1 cellular context compared by ENCODE assay signal in the genomic region with DNA sequence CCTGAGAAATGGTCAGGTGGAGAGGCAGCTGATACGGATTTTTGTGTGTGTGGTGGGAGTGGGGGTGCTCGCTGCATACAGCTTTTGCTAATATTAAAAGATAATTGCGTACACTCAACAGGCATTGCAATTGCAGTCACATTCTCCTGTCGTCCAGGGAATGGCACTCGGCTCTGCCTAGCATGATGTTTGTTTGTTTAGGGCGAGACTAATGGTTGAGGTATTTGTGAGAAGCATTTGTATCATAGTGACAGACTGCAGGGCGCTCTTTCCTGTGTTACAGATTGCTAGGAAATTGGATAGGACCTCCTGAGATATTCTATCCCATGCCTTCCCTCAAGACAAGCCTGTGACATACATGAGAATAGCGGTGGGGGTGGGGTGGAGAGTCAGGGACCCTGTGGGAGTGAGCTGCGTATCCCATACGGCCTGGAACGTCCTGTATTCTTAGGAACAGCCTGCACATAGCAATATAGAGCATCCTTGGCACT.
TF ChIP-seq lines count a peak whose summit lies in the region.

No MANE protein-coding gene starts in this region.

TF ChIP-seq in SK-N-SH, 30 proteins besides CTCF, POLR2A, EP300 and RAD21 (continued from another document):
- TF ChIP-seq, protein P1, sequence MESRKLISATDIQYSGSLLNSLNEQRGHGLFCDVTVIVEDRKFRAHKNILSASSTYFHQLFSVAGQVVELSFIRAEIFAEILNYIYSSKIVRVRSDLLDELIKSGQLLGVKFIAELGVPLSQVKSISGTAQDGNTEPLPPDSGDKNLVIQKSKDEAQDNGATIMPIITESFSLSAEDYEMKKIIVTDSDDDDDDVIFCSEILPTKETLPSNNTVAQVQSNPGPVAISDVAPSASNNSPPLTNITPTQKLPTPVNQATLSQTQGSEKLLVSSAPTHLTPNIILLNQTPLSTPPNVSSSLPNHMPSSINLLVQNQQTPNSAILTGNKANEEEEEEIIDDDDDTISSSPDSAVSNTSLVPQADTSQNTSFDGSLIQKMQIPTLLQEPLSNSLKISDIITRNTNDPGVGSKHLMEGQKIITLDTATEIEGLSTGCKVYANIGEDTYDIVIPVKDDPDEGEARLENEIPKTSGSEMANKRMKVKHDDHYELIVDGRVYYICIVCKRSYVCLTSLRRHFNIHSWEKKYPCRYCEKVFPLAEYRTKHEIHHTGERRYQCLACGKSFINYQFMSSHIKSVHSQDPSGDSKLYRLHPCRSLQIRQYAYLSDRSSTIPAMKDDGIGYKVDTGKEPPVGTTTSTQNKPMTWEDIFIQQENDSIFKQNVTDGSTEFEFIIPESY (IDR thresholded peaks at IDR 0.05; ENCODE audit: borderline replicate concordance, low read depth): no peak
- no peak for TF ChIP-seq FOSL2 (IDR thresholded peaks at IDR 0.05; ENCODE audit: borderline replicate concordance, low read depth)
- TF ChIP-seq, protein P2, sequence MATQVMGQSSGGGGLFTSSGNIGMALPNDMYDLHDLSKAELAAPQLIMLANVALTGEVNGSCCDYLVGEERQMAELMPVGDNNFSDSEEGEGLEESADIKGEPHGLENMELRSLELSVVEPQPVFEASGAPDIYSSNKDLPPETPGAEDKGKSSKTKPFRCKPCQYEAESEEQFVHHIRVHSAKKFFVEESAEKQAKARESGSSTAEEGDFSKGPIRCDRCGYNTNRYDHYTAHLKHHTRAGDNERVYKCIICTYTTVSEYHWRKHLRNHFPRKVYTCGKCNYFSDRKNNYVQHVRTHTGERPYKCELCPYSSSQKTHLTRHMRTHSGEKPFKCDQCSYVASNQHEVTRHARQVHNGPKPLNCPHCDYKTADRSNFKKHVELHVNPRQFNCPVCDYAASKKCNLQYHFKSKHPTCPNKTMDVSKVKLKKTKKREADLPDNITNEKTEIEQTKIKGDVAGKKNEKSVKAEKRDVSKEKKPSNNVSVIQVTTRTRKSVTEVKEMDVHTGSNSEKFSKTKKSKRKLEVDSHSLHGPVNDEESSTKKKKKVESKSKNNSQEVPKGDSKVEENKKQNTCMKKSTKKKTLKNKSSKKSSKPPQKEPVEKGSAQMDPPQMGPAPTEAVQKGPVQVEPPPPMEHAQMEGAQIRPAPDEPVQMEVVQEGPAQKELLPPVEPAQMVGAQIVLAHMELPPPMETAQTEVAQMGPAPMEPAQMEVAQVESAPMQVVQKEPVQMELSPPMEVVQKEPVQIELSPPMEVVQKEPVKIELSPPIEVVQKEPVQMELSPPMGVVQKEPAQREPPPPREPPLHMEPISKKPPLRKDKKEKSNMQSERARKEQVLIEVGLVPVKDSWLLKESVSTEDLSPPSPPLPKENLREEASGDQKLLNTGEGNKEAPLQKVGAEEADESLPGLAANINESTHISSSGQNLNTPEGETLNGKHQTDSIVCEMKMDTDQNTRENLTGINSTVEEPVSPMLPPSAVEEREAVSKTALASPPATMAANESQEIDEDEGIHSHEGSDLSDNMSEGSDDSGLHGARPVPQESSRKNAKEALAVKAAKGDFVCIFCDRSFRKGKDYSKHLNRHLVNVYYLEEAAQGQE (IDR thresholded peaks at IDR 0.05; ENCODE audit: low read depth, low read length): no peak
- no peak for TF ChIP-seq TCF12 (IDR thresholded peaks at IDR 0.05)
- TF ChIP-seq, protein P3, sequence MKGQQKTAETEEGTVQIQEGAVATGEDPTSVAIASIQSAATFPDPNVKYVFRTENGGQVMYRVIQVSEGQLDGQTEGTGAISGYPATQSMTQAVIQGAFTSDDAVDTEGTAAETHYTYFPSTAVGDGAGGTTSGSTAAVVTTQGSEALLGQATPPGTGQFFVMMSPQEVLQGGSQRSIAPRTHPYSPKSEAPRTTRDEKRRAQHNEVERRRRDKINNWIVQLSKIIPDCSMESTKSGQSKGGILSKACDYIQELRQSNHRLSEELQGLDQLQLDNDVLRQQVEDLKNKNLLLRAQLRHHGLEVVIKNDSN (IDR thresholded peaks at IDR 0.05; ENCODE audit: borderline replicate concordance, low read depth): no peak
